ENCODE assay signal across 7 cellular contexts in genomic region chr20:2800590-2801458, GRCh38. TPM values are rescaled to one million over a fixed set of nuclear protein-coding genes. Genes with fewer than 3 reads are reported as not detected.
A peak's percentile ranks its signal among the peaks of the same experiment; 100 is the strongest.
DNase-seq lines count a peak whose midpoint lies in the region; ATAC-seq, FAIRE-seq and TF ChIP-seq lines count a peak whose summit lies in the region.

TSS of gene CPXM1 (minus strand) at chr20:2800627. CDS start at chr20:2800572, 55 bp downstream.

- H3K9me3 ChIP-seq in Peyer's patch = no peaks in the 10 kb centered on the region

- H3K4me1 ChIP-seq in Peyer's patch = peaks cover 0 to 17% (median 2%) of the 10 kb centered on the region in 4 donors

- TF ChIP-seq POLR2A in Peyer's patch (IDR thresholded peaks at IDR 0.05) = no peak

- no peaks in the 10 kb centered on the region for H3K36me3 ChIP-seq in Peyer's patch

- peaks cover 0 to 27% of the 10 kb centered on the region in 2 donors for H3K27me3 ChIP-seq in Peyer's patch

- H3K9me3 Mint-ChIP-seq in endothelial cell (ENCODE audit: unreplicated experiment) = no peaks in the 10 kb centered on the region

- peaks cover 30% of the 10 kb centered on the region for H3K36me3 Mint-ChIP-seq in endothelial cell (ENCODE audit: low read depth, unreplicated experiment)

- H3K4me1 Mint-ChIP-seq in endothelial cell (ENCODE audit: unreplicated experiment) = peaks cover 31% of the 10 kb centered on the region

- H3K4me3 Mint-ChIP-seq in endothelial cell (ENCODE audit: unreplicated experiment) = peak within 1 kb of the TSS; percentile 99

- ATAC-seq in HG02763 (IDR thresholded peaks at IDR 0.05; ENCODE audit: unreplicated experiment) (peak; percentile 42), omental fat pad (ENCODE audit: low FRiP score) (peak; percentile 53), GM18498 (IDR thresholded peaks at IDR 0.05; ENCODE audit: unreplicated experiment) (no peak)

- TF ChIP-seq CTCF in Peyer's patch (IDR thresholded peaks at IDR 0.05) (no peak), endothelial cell (IDR thresholded peaks at IDR 0.05; ENCODE audit: unreplicated experiment) (peak; percentile 26), omental fat pad (IDR thresholded peaks at IDR 0.05) (no peak)

- H3K27ac ChIP-seq in Peyer's patch = no peak within 1 kb of the TSS

- H3K27me3 Mint-ChIP-seq in endothelial cell (ENCODE audit: unreplicated experiment) = peaks cover 20% of the 10 kb centered on the region

- FAIRE-seq in GM18507 (lab: Jason Lieb, UNC) = peak; percentile 88

- peak; percentile 54 for DNase-seq in GM18507 (ENCODE audit: extremely low spot score, insufficient read length, low read depth)
- DNase-seq in Peyer's patch = no peak
- DNase-seq in endothelial cell (ENCODE audit: low spot score) = peak; percentile 74
- no peak for DNase-seq in omental fat pad (ENCODE audit: low spot score)
- no peak for DNase-seq in amniotic stem cell (lab: John Stamatoyannopoulos, UW)

- peak within 1 kb of the TSS; percentile 97 for H3K27ac Mint-ChIP-seq in endothelial cell (ENCODE audit: unreplicated experiment)

- H3K4me3 ChIP-seq in Peyer's patch = peak within 1 kb of the TSS in 3 of 4 donors; percentile 9 to 38 (median 30)

RNA-seq across cellular contexts. Expression of gene CPXM1, which starts in this region (rescaled TPM):
- total RNA-seq in Peyer's patch (1 to 10 TPM in 3 of 4 donors, not detected in 1; 1.1 to 2.5 (median 1.2) TPM), endothelial cell (ENCODE audit: unreplicated experiment) (139 TPM), omental fat pad (10 to 100 TPM; 22.1 to 74.1 (median 32.3) TPM)

Comparison
In these comparisons a context has a peak if more than half of its experiments do, and no peak if none do; other contexts are left out.
1. RNA of gene CPXM1 (total RNA-seq): 139 TPM in endothelial cell (single experiment) and 22.1 to 74.1 TPM in omental fat pad; 1.1 to 2.5 TPM in Peyer's patch; every median in the first group is over 4 times any median in the second.
2. DNase-seq: peak in GM18507 (single experiment) and endothelial cell (single experiment); none in Peyer's patch (0 of 3), omental fat pad (single experiment) and amniotic stem cell (single experiment).